20 cellular contexts compared by ENCODE assay signal in genomic region chr1:27057389-27057788, GRCh38. TPM values are rescaled to one million over a fixed set of nuclear protein-coding genes. Genes with fewer than 3 reads are reported as not detected.
DNase-seq lines count a peak whose midpoint lies in the region; ATAC-seq lines count a peak whose summit lies in the region.
"Had no signal": no experiment of that assay in that cellular context is flagged by ENCODE, and none has a peak within 500 bp of the region (broad histone marks: within the 10 kb centered on the region; RNA-seq: fewer than 3 reads in every experiment).

No MANE protein-coding gene starts in this region.

- POLR2A ChIA-PET in activated CD4-positive, alpha-beta memory T cell treated with anti-CD3 and anti-CD28 coated beads, Interleukin-2, amount 10 ng/mL, durations not matched to agents 7 days and 5 days (lab: Charles Lee): no interaction called here

- H3K36me3 Mint-ChIP-seq in activated CD4-positive, alpha-beta memory T cell treated with anti-CD3 and anti-CD28 coated beads, Interleukin-2, amount 10 ng/mL, durations not matched to agents 7 days and 5 days (ENCODE audit: low read depth): no peaks in the 10 kb centered on the region
- H3K36me3 Mint-ChIP-seq in natural killer cell treated with Interleukin-12 subunit alpha and Interleukin-12 subunit beta and Interleukin-15 and Interleukin-18, amount 100 ng/mL, for 72 hours: no peaks in the 10 kb centered on the region
- H3K36me3 Mint-ChIP-seq: stimulated activated effector memory CD8-positive, alpha-beta T cell treated with anti-CD3 and anti-CD28 coated beads, Interleukin-12 subunit alpha, Interleukin-12 subunit beta, amount 100 ng/mL, for 72 hours had no signal

- no peaks in the 10 kb centered on the region for H3K4me1 Mint-ChIP-seq in activated CD4-positive, alpha-beta memory T cell treated with anti-CD3 and anti-CD28 coated beads, Interleukin-2, amount 10 ng/mL, durations not matched to agents 7 days and 5 days
- no peaks in the 10 kb centered on the region for H3K4me1 Mint-ChIP-seq in natural killer cell treated with Interleukin-12 subunit alpha and Interleukin-12 subunit beta and Interleukin-15 and Interleukin-18, amount 100 ng/mL, for 72 hours (ENCODE audit: low read depth in 2 of 2)
- H3K4me1 Mint-ChIP-seq: activated CD4-positive, alpha-beta T cell treated with anti-CD3 and anti-CD28 coated beads, Interleukin-2, amount 10 ng/mL, durations not matched to agents 7 days and 5 days; stimulated activated effector memory CD8-positive, alpha-beta T cell treated with anti-CD3 and anti-CD28 coated beads, Interleukin-12 subunit alpha, Interleukin-12 subunit beta, amount 100 ng/mL, for 72 hours had no signal

- H3K4me3 ChIP-seq in iPS DF 6.9 (ENCODE audit: low read length): no peak overlapping the region
- H3K4me3 ChIP-seq: vagina had no signal

- H3K9me3 Mint-ChIP-seq in activated CD4-positive, alpha-beta memory T cell treated with anti-CD3 and anti-CD28 coated beads, Interleukin-2, amount 10 ng/mL, durations not matched to agents 7 days and 5 days: no peaks in the 10 kb centered on the region
- H3K9me3 Mint-ChIP-seq in natural killer cell treated with Interleukin-12 subunit alpha and Interleukin-12 subunit beta and Interleukin-15 and Interleukin-18, amount 100 ng/mL, for 72 hours: no peaks in the 10 kb centered on the region
- H3K9me3 Mint-ChIP-seq: activated CD4-positive, alpha-beta T cell treated with anti-CD3 and anti-CD28 coated beads, Interleukin-2, amount 10 ng/mL, durations not matched to agents 7 days and 5 days; activated T-cell treated with anti-CD3 and anti-CD28 coated beads, Interleukin-2, amount 50 U/mL, for 4 hours; CD4-positive, alpha-beta T cell; neural crest cell; stimulated activated effector memory CD8-positive, alpha-beta T cell treated with anti-CD3 and anti-CD28 coated beads, Interleukin-12 subunit alpha, Interleukin-12 subunit beta, amount 100 ng/mL, for 72 hours had no signal

- H3K27me3 Mint-ChIP-seq in activated CD4-positive, alpha-beta memory T cell treated with anti-CD3 and anti-CD28 coated beads, Interleukin-2, amount 10 ng/mL, durations not matched to agents 7 days and 5 days: peaks cover 1% of the 10 kb centered on the region
- H3K27me3 Mint-ChIP-seq in natural killer cell treated with Interleukin-12 subunit alpha and Interleukin-12 subunit beta and Interleukin-15 and Interleukin-18, amount 100 ng/mL, for 72 hours: peaks cover 0 to 3% of the 10 kb centered on the region in 2 donors
- H3K27me3 Mint-ChIP-seq: activated CD4-positive, alpha-beta T cell treated with anti-CD3 and anti-CD28 coated beads, Interleukin-2, amount 10 ng/mL, durations not matched to agents 7 days and 5 days; CD4-positive, alpha-beta T cell had no signal

- no peaks in the 10 kb centered on the region for H3K9me3 ChIP-seq in iPS DF 6.9 (ENCODE audit: control insufficient read depth, insufficient read depth, low read length)
- H3K9me3 ChIP-seq: vagina had no signal

- H3K4me1 ChIP-seq in iPS DF 6.9 (ENCODE audit: control insufficient read depth, insufficient read depth, low read length): peaks cover 5% of the 10 kb centered on the region

- H3K4me3 Mint-ChIP-seq in activated CD4-positive, alpha-beta memory T cell treated with anti-CD3 and anti-CD28 coated beads, Interleukin-2, amount 10 ng/mL, durations not matched to agents 7 days and 5 days: no peak overlapping the region
- H3K4me3 Mint-ChIP-seq in natural killer cell treated with Interleukin-12 subunit alpha and Interleukin-12 subunit beta and Interleukin-15 and Interleukin-18, amount 100 ng/mL, for 72 hours: no peak overlapping the region
- H3K4me3 Mint-ChIP-seq: activated CD4-positive, alpha-beta T cell treated with anti-CD3 and anti-CD28 coated beads, Interleukin-2, amount 10 ng/mL, durations not matched to agents 7 days and 5 days; activated T-cell treated with anti-CD3 and anti-CD28 coated beads, Interleukin-2, amount 50 U/mL, for 4 hours; CD4-positive, alpha-beta T cell; neural crest cell; stimulated activated effector memory CD8-positive, alpha-beta T cell treated with anti-CD3 and anti-CD28 coated beads, Interleukin-12 subunit alpha, Interleukin-12 subunit beta, amount 100 ng/mL, for 72 hours had no signal

- ATAC-seq in natural killer cell treated with Interleukin-12 subunit alpha and Interleukin-12 subunit beta and Interleukin-15 and Interleukin-18, amount 100 ng/mL, for 72 hours: no peak
- ATAC-seq: activated T-cell treated with anti-CD3 and anti-CD28 coated beads, Interleukin-2, amount 50 U/mL, for 4 hours; esophagus mucosa; stimulated activated effector memory CD8-positive, alpha-beta T cell treated with anti-CD3 and anti-CD28 coated beads, Interleukin-12 subunit alpha, Interleukin-12 subunit beta, amount 100 ng/mL, for 72 hours had no signal

- no peaks in the 10 kb centered on the region for H3K27me3 ChIP-seq in iPS DF 6.9 (ENCODE audit: control insufficient read depth, insufficient read depth, low read length)
- H3K27me3 ChIP-seq: vagina had no signal

- no CpG with 5 or more reads among the region's 3 CpGs for WGBS in iPS DF 6.9 (ENCODE audit: insufficient coverage, insufficient read length)

- H3K36me3 ChIP-seq in iPS DF 6.9 (ENCODE audit: control insufficient read depth, insufficient read depth, low read length): no peaks in the 10 kb centered on the region
- H3K36me3 ChIP-seq: vagina had no signal

- CTCF ChIA-PET in activated CD4-positive, alpha-beta memory T cell treated with anti-CD3 and anti-CD28 coated beads, Interleukin-2, amount 10 ng/mL, durations not matched to agents 7 days and 5 days (lab: Charles Lee): interaction anchor here (0.7 to 4.0 kb wide), 2 partner anchors 11 to 37 kb away, joined by 3 to 28 read pairs; no protein-coding TSS in a partner anchor

- peak; percentile 38 to 58 for DNase-seq in NCI-H526 (lab: John Stamatoyannopoulos, UW)
- DNase-seq in NCI-H526 treated with DMSO at 0.1 percent for 48 hours (lab: John Stamatoyannopoulos, UW): no peak
- peak; percentile 91 for DNase-seq in NCI-H82 (lab: John Stamatoyannopoulos, UW)
- no peak for DNase-seq in iPS DF 6.9 (ENCODE audit: low read depth, low spot score)
- no peak for DNase-seq in activated CD4-positive, alpha-beta memory T cell treated with anti-CD3 and anti-CD28 coated beads, Interleukin-2, amount 10 ng/mL, durations not matched to agents 7 days and 5 days
- DNase-seq in natural killer cell treated with Interleukin-12 subunit alpha and Interleukin-12 subunit beta and Interleukin-15 and Interleukin-18, amount 100 ng/mL, for 72 hours (ENCODE audit: low spot score): no peak
- no peak for DNase-seq in activated naive CD4-positive, alpha-beta T cell (lab: John Stamatoyannopoulos, UW)
- DNase-seq: activated CD4-positive, alpha-beta T cell treated with anti-CD3 and anti-CD28 coated beads, Interleukin-2, amount 10 ng/mL, durations not matched to agents 7 days and 5 days; activated T-cell treated with anti-CD3 and anti-CD28 coated beads, Interleukin-2, amount 50 U/mL, for 4 hours; CD4-positive, alpha-beta T cell; MV-4-11; NK-92 treated with Interleukin-12 subunit alpha and Interleukin-12 subunit beta, amount 100 ng/mL, for 24 hours; Right ventricle myocardium superior; stimulated activated CD4-positive, alpha-beta T cell treated with anti-CD3 and anti-CD28 coated beads, Interleukin-4, amount 100 ng/mL, for 4 hours; T-helper 9 cell had no signal

- no peak overlapping the region for H3K27ac Mint-ChIP-seq in activated CD4-positive, alpha-beta memory T cell treated with anti-CD3 and anti-CD28 coated beads, Interleukin-2, amount 10 ng/mL, durations not matched to agents 7 days and 5 days
- no peak overlapping the region for H3K27ac Mint-ChIP-seq in natural killer cell treated with Interleukin-12 subunit alpha and Interleukin-12 subunit beta and Interleukin-15 and Interleukin-18, amount 100 ng/mL, for 72 hours
- H3K27ac Mint-ChIP-seq: activated CD4-positive, alpha-beta T cell treated with anti-CD3 and anti-CD28 coated beads, Interleukin-2, amount 10 ng/mL, durations not matched to agents 7 days and 5 days; CD4-positive, alpha-beta T cell; stimulated activated effector memory CD8-positive, alpha-beta T cell treated with anti-CD3 and anti-CD28 coated beads, Interleukin-12 subunit alpha, Interleukin-12 subunit beta, amount 100 ng/mL, for 72 hours had no signal

- H3K27ac ChIP-seq in iPS DF 6.9 (ENCODE audit: low read length) (peak overlapping the region; percentile 84), temporal lobe (ENCODE audit: low read depth, low read length) (peak overlapping the region; percentile 17)
- H3K27ac ChIP-seq: vagina had no signal

RNA-seq across cellular contexts. Expression of gene TENT5B, which starts 44.7 kb away (rescaled TPM):
- under 0.01 TPM for total RNA-seq in temporal lobe
- not detected for total RNA-seq in activated CD4-positive, alpha-beta memory T cell treated with anti-CD3 and anti-CD28 coated beads, Interleukin-2, amount 10 ng/mL, durations not matched to agents 7 days and 5 days
- total RNA-seq in natural killer cell treated with Interleukin-12 subunit alpha and Interleukin-12 subunit beta and Interleukin-15 and Interleukin-18, amount 100 ng/mL, for 72 hours: not detected
- total RNA-seq: activated CD4-positive, alpha-beta T cell treated with anti-CD3 and anti-CD28 coated beads, Interleukin-2, amount 10 ng/mL, durations not matched to agents 7 days and 5 days; CD4-positive, alpha-beta T cell had no signal

Comparison
In these comparisons a context has a peak if more than half of its experiments do, and no peak if none do; other contexts are left out.
1. DNase-seq: peak in NCI-H526 (2 of 2) and NCI-H82 (single experiment); none in NCI-H526 treated with DMSO at 0.1 percent for 48 hours (single experiment), iPS DF 6.9 (single experiment), activated CD4-positive, alpha-beta memory T cell treated with anti-CD3 and anti-CD28 coated beads, Interleukin-2, amount 10 ng/mL, durations not matched to agents 7 days and 5 days (single experiment), natural killer cell treated with Interleukin-12 subunit alpha and Interleukin-12 subunit beta and Interleukin-15 and Interleukin-18, amount 100 ng/mL, for 72 hours (single experiment) and activated naive CD4-positive, alpha-beta T cell (0 of 4).